8 cellular contexts compared by ENCODE assay signal in genomic region chr3:172140499-172141391, GRCh38.
DNase-seq lines count a peak whose midpoint lies in the region; ATAC-seq and TF ChIP-seq lines count a peak whose summit lies in the region.

No MANE protein-coding gene starts in this region.

- H3K4me3 ChIP-seq in iPS-20b (ENCODE audit: low read length) = peak overlapping the region; percentile 36
- no peak overlapping the region for H3K4me3 ChIP-seq in suprapubic skin

- H3K36me3 ChIP-seq in iPS-20b (ENCODE audit: insufficient read depth, low read depth, low read length) = no peaks in the 10 kb centered on the region
- no peaks in the 10 kb centered on the region for H3K36me3 ChIP-seq in suprapubic skin

- no peak for TF ChIP-seq CTCF in suprapubic skin (IDR thresholded peaks at IDR 0.05)

- peak overlapping the region; percentile 19; the same call in 1 of the 2 replicates for H3K9ac ChIP-seq in iPS-20b (ENCODE audit: low read depth, low read length)

- no peak for TF ChIP-seq EP300 in suprapubic skin (IDR thresholded peaks at IDR 0.05)

- H3K4me1 ChIP-seq in iPS-20b (ENCODE audit: insufficient read depth, low read length) = peaks cover 83% of the 10 kb centered on the region
- peaks cover 69% of the 10 kb centered on the region for H3K4me1 ChIP-seq in suprapubic skin

- TF ChIP-seq POLR2A in suprapubic skin (IDR thresholded peaks at IDR 0.05) = no peak

- no peak overlapping the region for H3K27ac ChIP-seq in iPS-20b (ENCODE audit: low read length)
- H3K27ac ChIP-seq in suprapubic skin = peak overlapping the region; percentile 46

- WGBS in suprapubic skin = 30% methylated on average over 7 of the region's 7 CpGs

- H3K27me3 ChIP-seq in iPS-20b (ENCODE audit: insufficient read depth, low read length) (no peaks in the 10 kb centered on the region), suprapubic skin (no peaks in the 10 kb centered on the region)

- H3K9me3 ChIP-seq in iPS-20b (ENCODE audit: insufficient read depth, low read depth, low read length) = no peaks in the 10 kb centered on the region
- no peaks in the 10 kb centered on the region for H3K9me3 ChIP-seq in suprapubic skin

- DNase-seq in HT1080 (ENCODE audit: low read depth) (peak; percentile 99), amniotic stem cell (lab: John Stamatoyannopoulos, UW) (peak; percentile 80), suprapubic skin (ENCODE audit: low spot score in 2 of 2) (no peak), NCI-H524 (lab: John Stamatoyannopoulos, UW) (no peak), NCI-H82 (lab: John Stamatoyannopoulos, UW) (no peak), T-helper 9 cell (no peak)

- ATAC-seq in HG03457 (IDR thresholded peaks at IDR 0.05; ENCODE audit: unreplicated experiment) = no peak

Comparison
In these comparisons a context has a peak if more than half of its experiments do, and no peak if none do; other contexts are left out.
1. DNase-seq: peak in HT1080 (single experiment) and amniotic stem cell (single experiment); none in suprapubic skin (0 of 2), NCI-H524 (0 of 2), NCI-H82 (single experiment) and T-helper 9 cell (single experiment).